In the genomic region with DNA sequence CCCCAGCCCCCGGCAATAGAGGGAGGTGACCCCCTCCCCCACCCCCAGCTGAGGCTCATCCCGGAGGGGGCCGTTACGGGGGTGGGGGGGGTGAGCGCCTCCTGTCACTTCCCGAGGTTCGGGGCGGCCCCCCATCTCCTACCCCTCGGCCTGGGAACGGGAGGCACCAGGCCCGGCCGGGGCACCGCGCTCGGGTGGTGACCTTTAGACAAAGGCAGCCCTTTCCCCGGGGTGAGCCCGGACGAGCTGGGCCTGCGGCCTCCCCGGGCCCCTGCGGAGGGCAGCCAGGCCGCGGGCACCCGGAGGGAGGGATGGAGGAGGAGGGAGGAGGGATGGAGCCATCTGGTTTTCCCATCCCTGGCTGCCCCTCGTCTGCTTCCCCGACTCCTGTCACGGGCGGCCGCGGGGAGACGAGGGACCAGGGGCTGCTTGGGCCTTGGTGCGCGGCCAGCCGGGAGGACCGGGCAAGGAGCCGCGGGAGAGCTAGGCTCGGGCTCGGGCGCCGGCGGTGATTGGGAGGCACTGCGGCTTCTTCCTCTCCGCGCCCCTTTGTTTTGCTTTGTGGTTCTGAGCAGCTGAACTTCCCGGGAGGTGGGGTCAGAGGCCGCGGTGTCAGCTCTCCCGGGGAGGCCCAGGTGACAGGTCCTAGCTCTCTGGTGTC, we compare ENCODE assay signal across 7 cellular contexts. TPM values are rescaled to one million over a fixed set of nuclear protein-coding genes. Genes with fewer than 3 reads are reported as not detected.
DNase-seq lines count a peak whose midpoint lies in the region; ATAC-seq and TF ChIP-seq lines count a peak whose summit lies in the region.

No MANE protein-coding gene starts in this region.

- H4K20me1 ChIP-seq in GM23338 (replicated peaks; ENCODE audit: insufficient read depth), result peaks cover 7% of the 10 kb centered on the region

- peaks cover 12% of the 10 kb centered on the region for H3K27me3 Mint-ChIP-seq in GM23338 (ENCODE audit: insufficient read depth, low read depth, poor library complexity)

- H3K4me2 ChIP-seq in GM23338, result peak overlapping the region; percentile 90

- peak overlapping the region; percentile 64 for H3K4me3 Mint-ChIP-seq in GM23338

- TF ChIP-seq CTCF in GM23338 (conservative IDR thresholded peaks at IDR 0.05; ENCODE audit: low read depth in 2 of 2) (no peak; a peak in 1 of 4 replicates), gastroesophageal sphincter (IDR thresholded peaks at IDR 0.05) (peak in 1 of 4 experiments; percentile 25), neutrophil (IDR thresholded peaks at IDR 0.05) (no peak), upper lobe of left lung (IDR thresholded peaks at IDR 0.05) (peak in 3 of 6 experiments; percentile 6 to 45 (median 12))

- H3K4me1 ChIP-seq in GM23338 (ENCODE audit: insufficient read depth), result peaks cover 43% of the 10 kb centered on the region
- H3K4me1 ChIP-seq in gastroesophageal sphincter, result peaks cover 3 to 59% (median 36%) of the 10 kb centered on the region in 3 donors
- peaks cover 32 to 35% of the 10 kb centered on the region in 2 experiments for H3K4me1 ChIP-seq in neutrophil (ENCODE audit: control insufficient read depth in 1 of 2, insufficient read depth in 1 of 2, low read depth in 1 of 2, low read length in 1 of 2)
- peaks cover 31 to 46% (median 42%) of the 10 kb centered on the region in 4 donors for H3K4me1 ChIP-seq in upper lobe of left lung

- WGBS in gastroesophageal sphincter (ENCODE audit: low coverage in 1 of 2), 2 donors, result no CpG with 5 or more reads among the region's 49 CpGs
- WGBS in upper lobe of left lung, 2 donors, result 0 to 1% methylated on average over 17 to 18 of the region's 49 CpGs

- H3K9me3 ChIP-seq in gastroesophageal sphincter (no peaks in the 10 kb centered on the region), neutrophil (no peaks in the 10 kb centered on the region), upper lobe of left lung (no peaks in the 10 kb centered on the region)

- H3K36me3 ChIP-seq in GM23338 (ENCODE audit: insufficient read depth) (no peaks in the 10 kb centered on the region; the same call in 1 of the 2 replicates), gastroesophageal sphincter (no peaks in the 10 kb centered on the region), neutrophil (no peaks in the 10 kb centered on the region), upper lobe of left lung (peaks cover 0 to 4% (median 0%) of the 10 kb centered on the region in 4 donors)

- H3F3A ChIP-seq in GM23338 (replicated peaks; ENCODE audit: low read depth), result peaks cover 25% of the 10 kb centered on the region

- H2AFZ ChIP-seq in GM23338, result no peak overlapping the region

- H3K27me3 ChIP-seq in GM23338 (ENCODE audit: insufficient read depth) (no peaks in the 10 kb centered on the region), gastroesophageal sphincter (no peaks in the 10 kb centered on the region), neutrophil (peaks cover 8% of the 10 kb centered on the region), upper lobe of left lung (no peaks in the 10 kb centered on the region)

- H3K36me3 Mint-ChIP-seq in GM23338 (ENCODE audit: low read depth), result peaks cover 17% of the 10 kb centered on the region

- peaks cover 39% of the 10 kb centered on the region for H3K4me1 Mint-ChIP-seq in GM23338

- H3K27ac ChIP-seq in GM23338 (ENCODE audit: low read depth), result peak overlapping the region; percentile 96
- H3K27ac ChIP-seq in gastroesophageal sphincter, result peak overlapping the region; percentile 96 to 99 (median 98)
- H3K27ac ChIP-seq in neutrophil, result peak overlapping the region; percentile 89
- H3K27ac ChIP-seq in upper lobe of left lung, result peak overlapping the region; percentile 94 to 100 (median 97)

- peaks cover 2% of the 10 kb centered on the region; the same call in 1 of the 2 replicates for H3K9me2 ChIP-seq in GM23338 (ENCODE audit: insufficient read depth)

- DNase-seq in GM23338 (ENCODE audit: low spot score) (peak; percentile 79), OCI-M1 (lab: John Stamatoyannopoulos, UW) (peak; percentile 64), upper lobe of left lung (peak; percentile 69 to 91)
- peak; percentile 51 for DNase-seq in activated naive CD4-positive, alpha-beta T cell treated with Interleukin-2 at 50 U/mL for 16 hours

- no peaks in the 10 kb centered on the region; the same call in 2 of the 3 replicates for H3K9me3 Mint-ChIP-seq in GM23338

- H3K4me3 ChIP-seq in GM23338 (peak overlapping the region; percentile 99), gastroesophageal sphincter (peak overlapping the region; percentile 70 to 97), neutrophil (ENCODE audit: low read depth in 1 of 2, low read length in 1 of 2) (peak overlapping the region; percentile 94 to 96), upper lobe of left lung (peak overlapping the region; percentile 67 to 98 (median 96))

- TF ChIP-seq EP300 in gastroesophageal sphincter (IDR thresholded peaks at IDR 0.05) (no peak), upper lobe of left lung (IDR thresholded peaks at IDR 0.05) (no peak)

- H3K27ac Mint-ChIP-seq in GM23338, result no peak overlapping the region

- ATAC-seq in GM23338, result peak; percentile 15
- no peak for ATAC-seq in gastroesophageal sphincter
- peak in 1 of 2 donors; percentile 23 for ATAC-seq in upper lobe of left lung (ENCODE audit: low FRiP score in 2 of 2)
- ATAC-seq in HG03432 (IDR thresholded peaks at IDR 0.05; ENCODE audit: unreplicated experiment), result no peak

- H3K79me2 ChIP-seq in GM23338 (replicated peaks; ENCODE audit: insufficient read depth), result peaks cover 68% of the 10 kb centered on the region

- TF ChIP-seq POLR2A in gastroesophageal sphincter (IDR thresholded peaks at IDR 0.05) (no peak), upper lobe of left lung (IDR thresholded peaks at IDR 0.05) (peak in 1 of 4 donors; percentile 61)

TF ChIP-seq in GM23338, 12 proteins besides CTCF, POLR2A, EP300 and RAD21:
- peak; percentile 45; the same call in 1 of the 2 replicates for TF ChIP-seq POLR2AphosphoS5 (IDR thresholded peaks at IDR 0.05; ENCODE audit: low read depth)
- TF ChIP-seq STAT1 (IDR thresholded peaks at IDR 0.05; ENCODE audit: unreplicated experiment), result no peak

RNA-seq across cellular contexts. Expression of a gene that starts 1.1 kb away (rescaled TPM):
- 37.7 and 40.1 TPM in 2 replicates for total RNA-seq in GM23338 (2014; rRNA removed; shearing (Covaris generic))
- polyA plus RNA-seq in GM23338 (2016; fragmentation: Nextera tagmentation; extraction: Ambion mirVana), result 7.0 and 8.2 TPM in 2 replicates
- total RNA-seq in gastroesophageal sphincter (10 to 100 TPM in 2 of 4 donors, 1 to 10 TPM in 2; 6.5 to 29.1 (median 11.5) TPM), upper lobe of left lung (10 to 100 TPM in 4 of 6 donors, 1 to 10 TPM in 2; 5.0 to 66.1 (median 15.2) TPM)

RNA-seq across cellular contexts. Expression of a gene that starts 37.1 kb away (rescaled TPM):
- 0.42 TPM in 1 of 2 replicates, not detected in the other for total RNA-seq in GM23338 (2014; rRNA removed; shearing (Covaris generic))
- 0.05 and 0.26 TPM in 2 replicates for polyA plus RNA-seq in GM23338 (2016; fragmentation: Nextera tagmentation; extraction: Ambion mirVana)
- under 1 TPM in 1 of 4 donors, not detected in 3; 0.05 TPM for total RNA-seq in gastroesophageal sphincter
- total RNA-seq in upper lobe of left lung, result 1 to 10 TPM in 1 of 6 donors, under 1 TPM in 5; 0.20 to 2.1 (median 0.42) TPM
